Comparison of ENCODE assay signal across 9 cellular contexts in the genomic region with DNA sequence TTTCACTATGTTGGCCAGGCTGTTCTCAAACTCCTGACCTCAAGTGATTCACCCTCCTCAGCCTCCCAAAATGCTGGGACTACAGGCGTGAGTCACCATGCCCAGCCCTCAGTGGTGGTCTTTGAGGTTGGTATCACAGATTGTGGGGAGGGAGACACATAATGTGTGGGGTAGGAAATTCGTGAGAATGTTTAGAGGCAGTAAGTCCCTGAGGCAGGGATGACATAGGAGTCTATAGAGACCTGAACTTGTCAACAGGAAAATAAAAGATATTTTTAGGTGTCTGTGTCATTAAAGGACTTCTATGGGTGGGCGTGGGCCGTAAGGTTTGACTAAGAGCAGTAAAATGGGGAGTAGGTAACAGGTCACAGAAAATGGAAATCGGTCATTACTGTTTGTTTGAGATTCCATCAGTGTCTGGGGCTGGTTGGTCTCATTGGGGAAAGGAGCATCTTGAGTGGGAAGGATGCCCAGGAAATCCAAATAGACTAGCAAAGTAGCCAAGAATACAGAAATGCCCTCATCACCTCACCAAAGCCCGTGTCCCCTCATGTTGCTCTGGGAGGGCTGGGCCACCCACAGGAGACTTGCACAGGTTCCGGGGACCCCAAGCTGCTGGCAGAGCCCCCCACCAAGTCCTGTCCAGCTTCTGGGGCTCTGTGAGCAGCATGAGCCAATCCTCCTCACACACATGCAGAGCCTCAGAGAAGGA.
DNase-seq lines count a peak whose midpoint lies in the region; ATAC-seq lines count a peak whose summit lies in the region.
"Had no signal": no experiment of that assay in that cellular context is flagged by ENCODE, and none has a peak within 500 bp of the region (broad histone marks: within the 10 kb centered on the region; RNA-seq: fewer than 3 reads in every experiment).

No MANE protein-coding gene starts in this region.

- no peaks in the 10 kb centered on the region for H3K27me3 Mint-ChIP-seq in central memory CD8-positive, alpha-beta T cell

- DNase-seq in activated CD4-positive, alpha-beta T cell treated with anti-CD3 and anti-CD28 coated beads, Interleukin-2, amount 50 U/mL, for 1 hour = peak; percentile 43
- DNase-seq in central memory CD8-positive, alpha-beta T cell (ENCODE audit: low spot score in 2 of 2) = no peak
- DNase-seq in stimulated activated CD8-positive, alpha-beta memory T cell treated with anti-CD3 and anti-CD28 coated beads, Interleukin-7, amount 100 ng/mL, for 24 hours (ENCODE audit: low read depth) = peak; percentile 63
- DNase-seq in OCI-M1 (lab: John Stamatoyannopoulos, UW) = no peak
- DNase-seq in SHP77 treated with DMSO at 0.1 percent for 48 hours (lab: John Stamatoyannopoulos, UW) = no peak
- no peak for DNase-seq in GM03348 (ENCODE audit: low spot score)
- DNase-seq: NCI-H526 had no signal

- H3K36me3 Mint-ChIP-seq in central memory CD8-positive, alpha-beta T cell (ENCODE audit: insufficient read depth) = peaks cover 8% of the 10 kb centered on the region

- H3K4me3 Mint-ChIP-seq in central memory CD8-positive, alpha-beta T cell = peak overlapping the region; percentile 86

- H3K9me3 Mint-ChIP-seq in central memory CD8-positive, alpha-beta T cell = no peaks in the 10 kb centered on the region

- H3K27ac Mint-ChIP-seq in central memory CD8-positive, alpha-beta T cell (ENCODE audit: low read depth) = peak overlapping the region; percentile 97

- peak; percentile 30 for ATAC-seq in HG02884 (IDR thresholded peaks at IDR 0.05; ENCODE audit: unreplicated experiment)
- no peak for ATAC-seq in central memory CD8-positive, alpha-beta T cell (replicated peaks; ENCODE audit: extremely low read depth, poor library complexity, severe bottlenecking)
- no peak for ATAC-seq in HG02763 (IDR thresholded peaks at IDR 0.05; ENCODE audit: unreplicated experiment)

- peaks cover 61% of the 10 kb centered on the region for H3K4me1 Mint-ChIP-seq in central memory CD8-positive, alpha-beta T cell

Comparison
In these comparisons a context has a peak if more than half of its experiments do, and no peak if none do; other contexts are left out.
1. DNase-seq: peak in activated CD4-positive, alpha-beta T cell treated with anti-CD3 and anti-CD28 coated beads, Interleukin-2, amount 50 U/mL, for 1 hour (single experiment) and stimulated activated CD8-positive, alpha-beta memory T cell treated with anti-CD3 and anti-CD28 coated beads, Interleukin-7, amount 100 ng/mL, for 24 hours (single experiment); none in central memory CD8-positive, alpha-beta T cell (0 of 2), OCI-M1 (single experiment), SHP77 treated with DMSO at 0.1 percent for 48 hours (single experiment) and GM03348 (single experiment).